ENCODE assay signal across 12 cellular contexts in the genomic region with DNA sequence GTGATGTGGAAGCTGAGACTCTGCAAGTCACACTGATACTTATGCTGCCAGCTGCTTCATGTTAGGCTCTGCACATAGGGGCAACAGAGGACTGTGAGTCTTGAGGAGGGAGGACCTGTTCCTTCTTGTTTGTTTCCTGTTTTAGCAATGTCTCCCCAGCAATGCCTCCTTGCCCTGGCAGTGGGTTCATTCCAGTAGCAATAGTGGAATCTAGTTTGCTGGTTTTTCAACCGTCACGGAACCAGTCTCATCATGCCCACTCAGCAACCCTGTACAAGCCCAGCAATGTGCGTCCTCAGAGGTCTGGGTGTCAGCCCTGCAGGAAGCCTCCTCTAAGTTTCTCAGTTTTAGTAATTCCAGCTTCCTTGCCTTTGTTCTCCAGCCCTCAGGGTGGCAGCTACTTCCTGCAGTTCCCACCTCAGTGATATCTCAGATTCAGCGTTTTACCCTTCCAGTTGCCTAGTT. TPM values are rescaled to one million over a fixed set of nuclear protein-coding genes. Genes with fewer than 3 reads are reported as not detected.
DNase-seq lines count a peak whose midpoint lies in the region; ATAC-seq and TF ChIP-seq lines count a peak whose summit lies in the region.
"Had no signal": no experiment of that assay in that cellular context is flagged by ENCODE, and none has a peak within 500 bp of the region (broad histone marks: within the 10 kb centered on the region; RNA-seq: fewer than 3 reads in every experiment).

No MANE protein-coding gene starts in this region.

- no peak overlapping the region for H3K4me2 ChIP-seq in osteoblast (ENCODE audit: insufficient read depth, low read length)

- no peak for TF ChIP-seq POLR2A in prostate gland (IDR thresholded peaks at IDR 0.05)

- ATAC-seq in effector memory CD8-positive, alpha-beta T cell (replicated peaks) = peak; percentile 17

- H3K36me3 ChIP-seq in SK-N-MC (ENCODE audit: insufficient read depth, low read length) = no peaks in the 10 kb centered on the region
- no peaks in the 10 kb centered on the region for H3K36me3 ChIP-seq in prostate gland
- H3K36me3 ChIP-seq in osteoblast (ENCODE audit: insufficient read depth, low read length) = no peaks in the 10 kb centered on the region

- intact Hi-C loops in prostate gland (cut with DNase I) = no loop called here

- peak overlapping the region; percentile 34 for H3K9ac ChIP-seq in SK-N-MC (ENCODE audit: insufficient read length)

- H2AFZ ChIP-seq in osteoblast (ENCODE audit: low read length) = no peak overlapping the region

- peak; percentile 50 for DNase-seq in GM12865 (ENCODE audit: low read depth)
- DNase-seq in SK-N-MC (ENCODE audit: low read depth, low spot score) = peak; percentile 69
- no peak for DNase-seq in effector memory CD8-positive, alpha-beta T cell
- DNase-seq in prostate gland (ENCODE audit: low spot score) = peak; percentile 84
- DNase-seq in KG1 (lab: John Stamatoyannopoulos, UW) = no peak
- no peak for DNase-seq in DMS114 treated with DMSO at 0.1 percent for 48 hours (lab: John Stamatoyannopoulos, UW; ENCODE audit: unreplicated experiment)
- DNase-seq in osteoblast (ENCODE audit: insufficient read length, low spot score, missing footprints) = no peak
- no peak for DNase-seq in iPS-NIHi11 (ENCODE audit: low spot score)
- DNase-seq: activated B cell treated with CpG ODN at 0.5 μM for 24 hours, COR-L47, mucosa of descending colon, NCI-H1436 had no signal

- H3K27me3 Mint-ChIP-seq in effector memory CD8-positive, alpha-beta T cell = peaks cover 16 to 32% of the 10 kb centered on the region in 2 donors

- H3K9me3 ChIP-seq in SK-N-MC (ENCODE audit: low read depth, low read length) (no peaks in the 10 kb centered on the region), prostate gland (no peaks in the 10 kb centered on the region), osteoblast (ENCODE audit: low read depth, low read length) (no peaks in the 10 kb centered on the region)
- H3K9me3 ChIP-seq: mucosa of descending colon had no signal

- H4K20me1 ChIP-seq in osteoblast (ENCODE audit: insufficient read depth, low read length) = no peaks in the 10 kb centered on the region

- no peaks in the 10 kb centered on the region for H3K9me3 Mint-ChIP-seq in effector memory CD8-positive, alpha-beta T cell
- H3K9me3 Mint-ChIP-seq: activated B cell treated with CpG ODN at 0.5 μM for 24 hours had no signal

- H3K27me3 ChIP-seq in prostate gland (replicated peaks; ENCODE audit: insufficient read depth) (no peaks in the 10 kb centered on the region), osteoblast (ENCODE audit: insufficient read depth, low read length) (no peaks in the 10 kb centered on the region)

- H3K4me1 Mint-ChIP-seq in effector memory CD8-positive, alpha-beta T cell (ENCODE audit: low read depth in 2 of 2) = peaks cover 4 to 12% of the 10 kb centered on the region in 2 donors

- no peak overlapping the region for H3K4me3 Mint-ChIP-seq in effector memory CD8-positive, alpha-beta T cell
- H3K4me3 Mint-ChIP-seq: activated B cell treated with CpG ODN at 0.5 μM for 24 hours had no signal

- H3K4me3 ChIP-seq in GM12865 (ENCODE audit: low read depth, low read length) = no peak overlapping the region
- peak overlapping the region; percentile 64 for H3K4me3 ChIP-seq in SK-N-MC
- no peak overlapping the region for H3K4me3 ChIP-seq in prostate gland
- no peak overlapping the region for H3K4me3 ChIP-seq in osteoblast (ENCODE audit: insufficient read depth, low read length)
- H3K4me3 ChIP-seq: mucosa of descending colon had no signal

- peak overlapping the region; percentile 88 for H3K27ac ChIP-seq in SK-N-MC
- H3K27ac ChIP-seq in prostate gland = peak overlapping the region; percentile 53 to 57
- H3K27ac ChIP-seq in osteoblast (ENCODE audit: low read depth, low read length) = no peak overlapping the region

- no peak overlapping the region for H3K27ac Mint-ChIP-seq in effector memory CD8-positive, alpha-beta T cell
- H3K27ac Mint-ChIP-seq: activated B cell treated with CpG ODN at 0.5 μM for 24 hours had no signal

- H3K4me1 ChIP-seq in prostate gland (replicated peaks) (no peaks in the 10 kb centered on the region), osteoblast (ENCODE audit: insufficient read depth, low read length) (peaks cover 41% of the 10 kb centered on the region)

- TF ChIP-seq CTCF in GM12865 (IDR thresholded peaks at IDR 0.05; ENCODE audit: insufficient read depth, low read depth, low read length, missing control alignments) (no peak), prostate gland (IDR thresholded peaks at IDR 0.05) (no peak), osteoblast (IDR thresholded peaks at IDR 0.05; ENCODE audit: extremely low read depth, low read depth, low read length) (no peak)

- no peaks in the 10 kb centered on the region for H3K79me2 ChIP-seq in osteoblast (ENCODE audit: insufficient read depth, low read length)

- WGBS in prostate gland = 9% methylated on average over 4 of the region's 4 CpGs

- no peaks in the 10 kb centered on the region for H3K36me3 Mint-ChIP-seq in effector memory CD8-positive, alpha-beta T cell (ENCODE audit: insufficient read depth)

RNA-seq across cellular contexts. Expression of gene ITGB6, which starts 20.5 kb away (rescaled TPM):
- total RNA-seq in prostate gland (10 to 100 TPM in 1 of 2 donors, 1 to 10 TPM in 1; 7.3 to 12.3 TPM), osteoblast (under 0.01 TPM in 2 replicates)
- total RNA-seq: activated B cell treated with CpG ODN at 0.5 μM for 24 hours had no signal

Comparison
In these comparisons a context has a peak if more than half of its experiments do, and no peak if none do; other contexts are left out.
1. DNase-seq: peak in GM12865 (single experiment), SK-N-MC (single experiment) and prostate gland (single experiment); none in effector memory CD8-positive, alpha-beta T cell (0 of 3), KG1 (single experiment), DMS114 treated with DMSO at 0.1 percent for 48 hours (single experiment), osteoblast (single experiment) and iPS-NIHi11 (single experiment).